ENCODE assay signal across 7 cellular contexts in the genomic region with DNA sequence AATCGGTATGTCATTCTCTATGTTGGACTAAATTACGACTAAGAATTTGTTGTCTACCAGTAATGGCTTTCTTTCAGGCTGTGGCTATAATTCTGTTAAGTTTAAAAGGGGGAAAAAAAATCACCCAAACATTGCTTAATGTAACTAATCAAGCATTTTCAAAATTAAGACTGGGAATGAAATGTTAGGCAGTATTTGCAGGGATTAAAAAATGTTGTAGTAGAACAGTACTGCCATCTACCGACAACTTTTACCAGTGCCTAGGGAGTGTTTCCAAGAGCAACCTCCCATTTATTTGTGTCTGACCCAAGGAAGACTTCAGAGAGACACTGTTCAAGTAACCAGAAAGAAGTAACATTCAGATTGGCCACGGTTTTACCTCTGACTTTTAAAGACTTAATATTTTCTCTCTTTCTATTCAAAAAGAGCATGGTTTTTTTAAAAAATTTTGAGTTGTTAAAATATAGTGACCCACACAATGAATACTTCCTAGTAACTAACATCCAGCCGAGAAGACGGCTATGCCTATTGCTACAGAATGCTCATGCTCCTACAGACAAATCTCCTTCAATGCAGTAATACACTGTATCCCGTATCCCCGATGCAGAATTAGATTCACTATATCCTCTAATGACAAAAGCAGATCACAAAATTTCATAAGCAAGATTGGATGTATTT.
A peak's percentile ranks its signal among the peaks of the same experiment; 100 is the strongest.
DNase-seq lines count a peak whose midpoint lies in the region; ATAC-seq and TF ChIP-seq lines count a peak whose summit lies in the region.

No MANE protein-coding gene starts in this region.

- H3K4me1 ChIP-seq in ascending aorta (no peaks in the 10 kb centered on the region), hepatocyte (ENCODE audit: insufficient read depth) (no peaks in the 10 kb centered on the region), smooth muscle cell (ENCODE audit: low read depth) (peaks cover 47% of the 10 kb centered on the region)

- H3K36me3 ChIP-seq in ascending aorta (no peaks in the 10 kb centered on the region), hepatocyte (replicated peaks; ENCODE audit: insufficient read depth, low read depth) (no peaks in the 10 kb centered on the region), smooth muscle cell (ENCODE audit: low read depth) (no peaks in the 10 kb centered on the region)

- H3K4me3 ChIP-seq in ascending aorta (no peak overlapping the region), hepatocyte (no peak overlapping the region), smooth muscle cell (no peak overlapping the region)

- H3F3A ChIP-seq in smooth muscle cell (ENCODE audit: low read depth) = no peaks in the 10 kb centered on the region

- peaks cover 27% of the 10 kb centered on the region for H3K79me2 ChIP-seq in hepatocyte
- peaks cover 14% of the 10 kb centered on the region for H3K79me2 ChIP-seq in smooth muscle cell (ENCODE audit: low read depth)

- no peak overlapping the region for H3K4me2 ChIP-seq in hepatocyte
- H3K4me2 ChIP-seq in smooth muscle cell = no peak overlapping the region

- H4K20me1 ChIP-seq in hepatocyte (ENCODE audit: insufficient read depth, poor library complexity, severe bottlenecking) = no peaks in the 10 kb centered on the region
- peaks cover 19% of the 10 kb centered on the region for H4K20me1 ChIP-seq in smooth muscle cell (ENCODE audit: low read depth)

- 63% methylated on average over 8 of the region's 8 CpGs for WGBS in hepatocyte (ENCODE audit: low lambda C conversion rate, missing lambda C conversion rate)
- 65% methylated on average over 8 of the region's 8 CpGs for WGBS in smooth muscle cell (ENCODE audit: low lambda C conversion rate)

- TF ChIP-seq CTCF in ascending aorta (IDR thresholded peaks at IDR 0.05) (peak; percentile 52 to 78 (median 68)), hepatocyte (IDR thresholded peaks at IDR 0.05; ENCODE audit: poor library complexity) (peak; percentile 87), smooth muscle cell (IDR thresholded peaks at IDR 0.05; ENCODE audit: borderline replicate concordance, insufficient read depth, poor library complexity, severe bottlenecking) (peak; percentile 80)

- no peaks in the 10 kb centered on the region for H3K9me3 ChIP-seq in ascending aorta
- no peaks in the 10 kb centered on the region for H3K9me3 ChIP-seq in hepatocyte (ENCODE audit: low read depth)
- no peaks in the 10 kb centered on the region for H3K9me3 ChIP-seq in smooth muscle cell (replicated peaks; ENCODE audit: low read depth)

- intact Hi-C loops in ascending aorta (cut with DNase I) = loop anchor here (2.0 to 5.0 kb wide), 2 partner anchors 739 to 1046 kb away; no protein-coding TSS in a partner anchor

- H2AFZ ChIP-seq in hepatocyte = no peak overlapping the region
- no peak overlapping the region for H2AFZ ChIP-seq in smooth muscle cell (ENCODE audit: low read depth)

- peak; percentile 81 for ATAC-seq in HG02678 (IDR thresholded peaks at IDR 0.05; ENCODE audit: unreplicated experiment)
- ATAC-seq in GM19328 (IDR thresholded peaks at IDR 0.05; ENCODE audit: unreplicated experiment) = no peak

- DNase-seq in GM04504 (ENCODE audit: low read depth) (peak; percentile 60), NCI-H226 (peak; percentile 14), ascending aorta (ENCODE audit: low spot score in 2 of 2) (peak in 1 of 2 donors; percentile 66), hepatocyte (ENCODE audit: low spot score) (peak; percentile 75), smooth muscle cell (lab: John Stamatoyannopoulos, UW; ENCODE audit: unreplicated experiment) (no peak)

- no peak overlapping the region for H3K9ac ChIP-seq in smooth muscle cell (ENCODE audit: low read depth)

- no peak overlapping the region for H3K27ac ChIP-seq in ascending aorta
- H3K27ac ChIP-seq in hepatocyte = no peak overlapping the region
- H3K27ac ChIP-seq in smooth muscle cell (ENCODE audit: low read depth) = no peak overlapping the region

- H3K9me2 ChIP-seq in hepatocyte (replicated peaks; ENCODE audit: insufficient read depth) = no peaks in the 10 kb centered on the region

- H3K27me3 ChIP-seq in ascending aorta (no peaks in the 10 kb centered on the region), hepatocyte (no peaks in the 10 kb centered on the region), smooth muscle cell (ENCODE audit: low read depth) (no peaks in the 10 kb centered on the region)
